ENCODE assay signal across 9 cellular contexts in the genomic region with DNA sequence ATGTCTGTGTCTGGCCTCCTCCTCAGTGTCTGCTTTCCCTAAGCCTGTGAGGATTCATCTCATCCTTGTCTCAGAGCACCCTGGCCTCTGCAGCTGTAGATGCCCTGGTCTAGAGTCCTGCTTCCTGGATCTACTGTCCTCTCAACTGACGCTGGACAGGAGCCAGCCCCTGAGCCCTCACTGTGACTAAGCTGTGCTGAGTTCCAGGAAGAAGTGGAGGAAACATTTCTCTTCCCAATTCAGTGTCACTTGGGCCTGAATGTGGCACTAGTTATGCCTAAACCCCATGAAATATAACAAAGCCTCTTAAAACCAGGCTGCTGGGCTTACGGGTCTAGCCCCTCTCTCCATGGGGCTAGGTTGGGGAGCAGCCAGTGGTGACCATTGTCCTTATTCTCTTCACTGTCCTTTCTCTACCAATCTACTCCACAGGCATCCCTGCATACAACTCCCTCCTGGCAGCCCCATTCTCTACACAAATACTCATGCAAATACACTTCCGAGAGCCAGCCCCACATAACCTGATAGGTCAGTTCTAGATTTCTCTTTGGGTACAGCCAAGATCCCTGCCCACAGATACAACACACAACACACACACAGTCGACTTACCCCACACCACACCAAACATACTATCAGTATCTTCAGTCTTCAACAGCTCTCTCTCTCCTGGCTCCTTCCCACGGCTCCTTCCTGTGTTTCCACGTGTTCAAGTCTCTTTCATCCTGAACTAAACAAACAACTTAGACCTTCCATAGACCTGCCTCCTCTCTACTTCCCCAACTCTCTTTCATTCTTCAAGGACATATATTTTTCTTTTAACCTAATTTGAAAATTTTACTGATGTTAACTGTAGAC.
DNase-seq lines count a peak whose midpoint lies in the region; ATAC-seq and TF ChIP-seq lines count a peak whose summit lies in the region.
"Had no signal": no experiment of that assay in that cellular context is flagged by ENCODE, and none has a peak within 500 bp of the region (broad histone marks: within the 10 kb centered on the region; RNA-seq: fewer than 3 reads in every experiment).

No MANE protein-coding gene starts in this region.

- DNase-seq in MCF 10A (ENCODE audit: unreplicated experiment) (peak; percentile 70), mammary epithelial cell (no peak), astrocyte of the hippocampus (ENCODE audit: low read depth, low spot score) (peak; percentile 26), left lung (peak; percentile 81 to 91), HPDE6-E6E7 (ENCODE audit: extremely low spot score) (no peak), cerebellar nuclear complex (lab: John Stamatoyannopoulos, UW) (no peak), T-helper 17 cell (no peak)
- DNase-seq: NCI-H524 treated with DMSO at 0.1 percent for 48 hours had no signal

- H4K20me1 ChIP-seq in mammary epithelial cell (ENCODE audit: insufficient read depth, low read length), result no peaks in the 10 kb centered on the region

- no peak overlapping the region for H3K27ac Mint-ChIP-seq in MCF 10A (ENCODE audit: low read depth, unreplicated experiment)
- H3K27ac Mint-ChIP-seq in T-helper 17 cell, result no peak overlapping the region

- H3K4me3 Mint-ChIP-seq in MCF 10A (ENCODE audit: unreplicated experiment) (no peak overlapping the region), T-helper 17 cell (no peak overlapping the region)

- in situ Hi-C loops in mammary epithelial cell (cut with MboI; ENCODE audit: low sequenced_read_pairs in 2 of 2), result no loop called here

- no peaks in the 10 kb centered on the region for H3K27me3 Mint-ChIP-seq in MCF 10A (ENCODE audit: insufficient read depth, unreplicated experiment)
- peaks cover 5% of the 10 kb centered on the region for H3K27me3 Mint-ChIP-seq in T-helper 17 cell

- H3K9me3 ChIP-seq in mammary epithelial cell (replicated peaks; ENCODE audit: insufficient read depth, low read length) (no peaks in the 10 kb centered on the region), left lung (no peaks in the 10 kb centered on the region), T-helper 17 cell (ENCODE audit: control insufficient read depth, low read length, poor library complexity, severe bottlenecking) (no peaks in the 10 kb centered on the region)

- H3K9me3 Mint-ChIP-seq in MCF 10A (ENCODE audit: unreplicated experiment), result no peaks in the 10 kb centered on the region

- ATAC-seq in left lung (peak; percentile 80), T-helper 17 cell (no peak), GM18867 (IDR thresholded peaks at IDR 0.05; ENCODE audit: unreplicated experiment) (no peak)

- WGBS in mammary epithelial cell (ENCODE audit: low coverage, missing lambda C conversion rate), result 85% methylated on average over 6 of the region's 6 CpGs

- H3K4me3 ChIP-seq in mammary epithelial cell (replicated peaks in 1 of 3; ENCODE audit: insufficient read depth in 1 of 3, low read depth in 2 of 3, low read length in 3 of 3) (no peak overlapping the region), left lung (no peak overlapping the region)

- no peak overlapping the region for H3K4me2 ChIP-seq in mammary epithelial cell (ENCODE audit: insufficient read depth, low read depth, low read length)

- H3K27me3 ChIP-seq in mammary epithelial cell (ENCODE audit: insufficient read depth, low read length) (no peaks in the 10 kb centered on the region), left lung (no peaks in the 10 kb centered on the region)

- H3K27ac ChIP-seq in mammary epithelial cell (ENCODE audit: insufficient read depth, low read depth, low read length) (no peak overlapping the region), left lung (peak overlapping the region in 1 of 2 donors; percentile 73)

- BruUV-seq in MCF 10A (replicated peaks; lab: Mats Ljungman, UMichigan) (no TSS peak), mammary epithelial cell (replicated peaks; lab: Mats Ljungman, UMichigan) (no TSS peak)

- H3K9ac ChIP-seq in mammary epithelial cell (ENCODE audit: insufficient read depth, low read length), result no peak overlapping the region

- TF ChIP-seq CTCF in MCF 10A (IDR thresholded peaks at IDR 0.05; ENCODE audit: unreplicated experiment) (no peak), mammary epithelial cell (conservative IDR thresholded peaks at IDR 0.05 in 1 of 2, IDR thresholded peaks at IDR 0.05 in 1 of 2; ENCODE audit: extremely low read depth in 1 of 2, insufficient read depth in 1 of 2, low read depth in 1 of 2, low read length in 2 of 2) (no peak), left lung (IDR thresholded peaks at IDR 0.05) (no peak)

- intact Hi-C loops in MCF 10A (cut with micrococcal nuclease) (loop anchor here (5.0 kb wide), 1 partner anchor 96 kb away; no protein-coding TSS in a partner anchor), mammary epithelial cell (cut with micrococcal nuclease) (no loop called here), left lung (cut with DNase I) (no loop called here)

- H3K4me1 ChIP-seq in mammary epithelial cell (ENCODE audit: insufficient read depth, low read length) (peaks cover 17% of the 10 kb centered on the region), left lung (peaks cover 0 to 30% of the 10 kb centered on the region in 2 donors)

- peaks cover 6% of the 10 kb centered on the region for H3K4me1 Mint-ChIP-seq in MCF 10A (ENCODE audit: insufficient read depth, unreplicated experiment)
- H3K4me1 Mint-ChIP-seq in T-helper 17 cell, result peaks cover 14% of the 10 kb centered on the region

- H3K36me3 Mint-ChIP-seq in MCF 10A (ENCODE audit: insufficient read depth, unreplicated experiment) (no peaks in the 10 kb centered on the region), T-helper 17 cell (ENCODE audit: low read depth) (peaks cover 4% of the 10 kb centered on the region)

- POLR2A ChIA-PET in MCF 10A (lab: Yijun Ruan, JAX), result interaction anchor here (0.7 kb wide), 1 partner anchor 88 kb away, joined by 3 read pairs; no protein-coding TSS in a partner anchor

- no peaks in the 10 kb centered on the region for H3K36me3 ChIP-seq in mammary epithelial cell (ENCODE audit: insufficient read depth, low read length)
- H3K36me3 ChIP-seq in left lung, result no peaks in the 10 kb centered on the region

- dilution Hi-C loops in mammary epithelial cell (cut with HindIII; ENCODE audit: low sequenced_read_pairs), result no loop called here

- CTCF ChIA-PET in MCF 10A (lab: Yijun Ruan, JAX), result interaction anchor here (0.6 to 1.0 kb wide), 3 partner anchors 107 to 408 kb away, joined by 3 to 4 read pairs (median 3); no protein-coding TSS in a partner anchor
- CTCF ChIA-PET in mammary epithelial cell (lab: Charles Lee; ENCODE audit: low non-redundant PET), result no interaction called here

- no peaks in the 10 kb centered on the region for H3K79me2 ChIP-seq in mammary epithelial cell (ENCODE audit: insufficient read depth, low read length)

- no peak overlapping the region for H2AFZ ChIP-seq in mammary epithelial cell (ENCODE audit: low read depth, low read length)

Comparison
In these comparisons a context has a peak if more than half of its experiments do, and no peak if none do; other contexts are left out.
1. DNase-seq: peak in MCF 10A (single experiment), astrocyte of the hippocampus (single experiment) and left lung (2 of 2); none in mammary epithelial cell (single experiment), HPDE6-E6E7 (single experiment), cerebellar nuclear complex (0 of 2) and T-helper 17 cell (0 of 3).